In the genomic region with DNA sequence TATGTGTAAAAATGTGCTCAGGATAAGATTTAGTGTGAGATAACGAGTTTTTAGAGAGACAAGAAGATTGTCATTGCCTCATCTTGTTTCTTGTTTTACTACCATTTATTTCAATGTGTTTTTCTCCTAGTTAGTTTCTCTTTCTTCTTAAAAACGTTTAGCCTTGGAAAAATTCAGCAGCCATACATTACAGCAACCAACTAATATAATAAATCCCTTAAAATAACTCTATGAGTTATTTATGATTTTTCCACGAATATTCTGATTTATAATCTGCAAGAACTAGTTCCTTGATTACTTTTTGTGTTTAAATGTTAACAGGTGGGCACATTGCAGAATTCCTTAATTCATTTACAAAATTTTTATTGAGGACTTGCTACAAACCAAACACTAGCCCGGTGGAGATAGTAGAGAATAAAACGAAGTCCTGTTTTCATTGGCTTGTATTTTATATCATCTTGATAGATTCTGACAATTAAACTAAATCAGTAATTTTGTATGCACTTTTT, we compare ENCODE assay signal across 1 cellular context.
TF ChIP-seq lines count a peak whose summit lies in the region.

No MANE protein-coding gene starts in this region.

TF ChIP-seq in K562, 482 proteins besides CTCF, POLR2A, EP300 and RAD21 (continued from another document):
- no peak for TF ChIP-seq GTF2F1 (IDR thresholded peaks at IDR 0.05; ENCODE audit: low read depth, low read length)
- TF ChIP-seq, protein P1, sequence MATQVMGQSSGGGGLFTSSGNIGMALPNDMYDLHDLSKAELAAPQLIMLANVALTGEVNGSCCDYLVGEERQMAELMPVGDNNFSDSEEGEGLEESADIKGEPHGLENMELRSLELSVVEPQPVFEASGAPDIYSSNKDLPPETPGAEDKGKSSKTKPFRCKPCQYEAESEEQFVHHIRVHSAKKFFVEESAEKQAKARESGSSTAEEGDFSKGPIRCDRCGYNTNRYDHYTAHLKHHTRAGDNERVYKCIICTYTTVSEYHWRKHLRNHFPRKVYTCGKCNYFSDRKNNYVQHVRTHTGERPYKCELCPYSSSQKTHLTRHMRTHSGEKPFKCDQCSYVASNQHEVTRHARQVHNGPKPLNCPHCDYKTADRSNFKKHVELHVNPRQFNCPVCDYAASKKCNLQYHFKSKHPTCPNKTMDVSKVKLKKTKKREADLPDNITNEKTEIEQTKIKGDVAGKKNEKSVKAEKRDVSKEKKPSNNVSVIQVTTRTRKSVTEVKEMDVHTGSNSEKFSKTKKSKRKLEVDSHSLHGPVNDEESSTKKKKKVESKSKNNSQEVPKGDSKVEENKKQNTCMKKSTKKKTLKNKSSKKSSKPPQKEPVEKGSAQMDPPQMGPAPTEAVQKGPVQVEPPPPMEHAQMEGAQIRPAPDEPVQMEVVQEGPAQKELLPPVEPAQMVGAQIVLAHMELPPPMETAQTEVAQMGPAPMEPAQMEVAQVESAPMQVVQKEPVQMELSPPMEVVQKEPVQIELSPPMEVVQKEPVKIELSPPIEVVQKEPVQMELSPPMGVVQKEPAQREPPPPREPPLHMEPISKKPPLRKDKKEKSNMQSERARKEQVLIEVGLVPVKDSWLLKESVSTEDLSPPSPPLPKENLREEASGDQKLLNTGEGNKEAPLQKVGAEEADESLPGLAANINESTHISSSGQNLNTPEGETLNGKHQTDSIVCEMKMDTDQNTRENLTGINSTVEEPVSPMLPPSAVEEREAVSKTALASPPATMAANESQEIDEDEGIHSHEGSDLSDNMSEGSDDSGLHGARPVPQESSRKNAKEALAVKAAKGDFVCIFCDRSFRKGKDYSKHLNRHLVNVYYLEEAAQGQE (CRISPR knock-in tag; IDR thresholded peaks at IDR 0.05; ENCODE audit: low read depth) = no peak
- no peak for TF ChIP-seq HEY1 (CRISPR knock-in tag; IDR thresholded peaks at IDR 0.05; ENCODE audit: borderline replicate concordance)
- no peak for TF ChIP-seq BCL6 (CRISPR knock-in tag; IDR thresholded peaks at IDR 0.05)
- no peak for TF ChIP-seq CEBPG (CRISPR knock-in tag; IDR thresholded peaks at IDR 0.05)
- TF ChIP-seq CEBPG (tag; conservative IDR thresholded peaks at IDR 0.05 in 1 of 2, IDR thresholded peaks at IDR 0.05 in 1 of 2) = peak in 1 of 2 experiments; percentile 37; a peak in 1 of 4 replicates
- no peak for TF ChIP-seq SIN3B (IDR thresholded peaks at IDR 0.05; ENCODE audit: low read depth)
- TF ChIP-seq POLR2H (tag; IDR thresholded peaks at IDR 0.05; ENCODE audit: low read depth) = peak; percentile 42; the same call in 1 of the 2 replicates
- no peak for TF ChIP-seq ZNF695 (CRISPR knock-in tag; IDR thresholded peaks at IDR 0.05)
- no peak for TF ChIP-seq PHF8 (IDR thresholded peaks at IDR 0.05; ENCODE audit: borderline replicate concordance, low read length)
- TF ChIP-seq, protein P2, sequence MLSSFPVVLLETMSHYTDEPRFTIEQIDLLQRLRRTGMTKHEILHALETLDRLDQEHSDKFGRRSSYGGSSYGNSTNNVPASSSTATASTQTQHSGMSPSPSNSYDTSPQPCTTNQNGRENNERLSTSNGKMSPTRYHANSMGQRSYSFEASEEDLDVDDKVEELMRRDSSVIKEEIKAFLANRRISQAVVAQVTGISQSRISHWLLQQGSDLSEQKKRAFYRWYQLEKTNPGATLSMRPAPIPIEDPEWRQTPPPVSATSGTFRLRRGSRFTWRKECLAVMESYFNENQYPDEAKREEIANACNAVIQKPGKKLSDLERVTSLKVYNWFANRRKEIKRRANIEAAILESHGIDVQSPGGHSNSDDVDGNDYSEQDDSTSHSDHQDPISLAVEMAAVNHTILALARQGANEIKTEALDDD (IDR thresholded peaks at IDR 0.05) = no peak
- TF ChIP-seq, protein P3, sequence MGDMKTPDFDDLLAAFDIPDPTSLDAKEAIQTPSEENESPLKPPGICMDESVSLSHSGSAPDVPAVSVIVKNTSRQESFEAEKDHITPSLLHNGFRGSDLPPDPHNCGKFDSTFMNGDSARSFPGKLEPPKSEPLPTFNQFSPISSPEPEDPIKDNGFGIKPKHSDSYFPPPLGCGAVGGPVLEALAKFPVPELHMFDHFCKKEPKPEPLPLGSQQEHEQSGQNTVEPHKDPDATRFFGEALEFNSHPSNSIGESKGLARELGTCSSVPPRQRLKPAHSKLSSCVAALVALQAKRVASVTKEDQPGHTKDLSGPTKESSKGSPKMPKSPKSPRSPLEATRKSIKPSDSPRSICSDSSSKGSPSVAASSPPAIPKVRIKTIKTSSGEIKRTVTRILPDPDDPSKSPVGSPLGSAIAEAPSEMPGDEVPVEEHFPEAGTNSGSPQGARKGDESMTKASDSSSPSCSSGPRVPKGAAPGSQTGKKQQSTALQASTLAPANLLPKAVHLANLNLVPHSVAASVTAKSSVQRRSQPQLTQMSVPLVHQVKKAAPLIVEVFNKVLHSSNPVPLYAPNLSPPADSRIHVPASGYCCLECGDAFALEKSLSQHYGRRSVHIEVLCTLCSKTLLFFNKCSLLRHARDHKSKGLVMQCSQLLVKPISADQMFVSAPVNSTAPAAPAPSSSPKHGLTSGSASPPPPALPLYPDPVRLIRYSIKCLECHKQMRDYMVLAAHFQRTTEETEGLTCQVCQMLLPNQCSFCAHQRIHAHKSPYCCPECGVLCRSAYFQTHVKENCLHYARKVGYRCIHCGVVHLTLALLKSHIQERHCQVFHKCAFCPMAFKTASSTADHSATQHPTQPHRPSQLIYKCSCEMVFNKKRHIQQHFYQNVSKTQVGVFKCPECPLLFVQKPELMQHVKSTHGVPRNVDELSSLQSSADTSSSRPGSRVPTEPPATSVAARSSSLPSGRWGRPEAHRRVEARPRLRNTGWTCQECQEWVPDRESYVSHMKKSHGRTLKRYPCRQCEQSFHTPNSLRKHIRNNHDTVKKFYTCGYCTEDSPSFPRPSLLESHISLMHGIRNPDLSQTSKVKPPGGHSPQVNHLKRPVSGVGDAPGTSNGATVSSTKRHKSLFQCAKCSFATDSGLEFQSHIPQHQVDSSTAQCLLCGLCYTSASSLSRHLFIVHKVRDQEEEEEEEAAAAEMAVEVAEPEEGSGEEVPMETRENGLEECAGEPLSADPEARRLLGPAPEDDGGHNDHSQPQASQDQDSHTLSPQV (IDR thresholded peaks at IDR 0.05) = no peak
- TF ChIP-seq, protein P4, sequence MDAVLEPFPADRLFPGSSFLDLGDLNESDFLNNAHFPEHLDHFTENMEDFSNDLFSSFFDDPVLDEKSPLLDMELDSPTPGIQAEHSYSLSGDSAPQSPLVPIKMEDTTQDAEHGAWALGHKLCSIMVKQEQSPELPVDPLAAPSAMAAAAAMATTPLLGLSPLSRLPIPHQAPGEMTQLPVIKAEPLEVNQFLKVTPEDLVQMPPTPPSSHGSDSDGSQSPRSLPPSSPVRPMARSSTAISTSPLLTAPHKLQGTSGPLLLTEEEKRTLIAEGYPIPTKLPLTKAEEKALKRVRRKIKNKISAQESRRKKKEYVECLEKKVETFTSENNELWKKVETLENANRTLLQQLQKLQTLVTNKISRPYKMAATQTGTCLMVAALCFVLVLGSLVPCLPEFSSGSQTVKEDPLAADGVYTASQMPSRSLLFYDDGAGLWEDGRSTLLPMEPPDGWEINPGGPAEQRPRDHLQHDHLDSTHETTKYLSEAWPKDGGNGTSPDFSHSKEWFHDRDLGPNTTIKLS (IDR thresholded peaks at IDR 0.05; ENCODE audit: borderline replicate concordance, low read depth) = no peak
- TF ChIP-seq ZNF445 (CRISPR knock-in tag; IDR thresholded peaks at IDR 0.05; ENCODE audit: low read depth) = no peak
- TF ChIP-seq ZFX (CRISPR knock-in tag; IDR thresholded peaks at IDR 0.05) = no peak
- no peak for TF ChIP-seq ZNF77 (CRISPR knock-in tag; IDR thresholded peaks at IDR 0.05)
- no peak for TF ChIP-seq MBD2 (IDR thresholded peaks at IDR 0.05; ENCODE audit: borderline replicate concordance, low read depth)
- no peak for TF ChIP-seq NFE2 (IDR thresholded peaks at IDR 0.05; ENCODE audit: low read depth)
- TF ChIP-seq MEIS2 (IDR thresholded peaks at IDR 0.05; ENCODE audit: partially characterized antibody) = no peak
- no peak for TF ChIP-seq EWSR1 (IDR thresholded peaks at IDR 0.05; ENCODE audit: borderline replicate concordance, low read depth, partially characterized antibody)
- no peak for TF ChIP-seq ZNF3 (CRISPR knock-in tag; IDR thresholded peaks at IDR 0.05)
- TF ChIP-seq SP1 (CRISPR knock-in tag; IDR thresholded peaks at IDR 0.05) = no peak
- no peak for TF ChIP-seq SIX5 (IDR thresholded peaks at IDR 0.05; ENCODE audit: borderline replicate concordance in 1 of 2, insufficient read depth in 1 of 2, low read depth in 1 of 2, low read length in 2 of 2)
- TF ChIP-seq KDM1A (IDR thresholded peaks at IDR 0.05) = 0 out of 4 replicates have a peak, but pooled peaks of 1 of the 2 experiments have one; percentile 1
